In genomic region chr14:65103150-65103760, GRCh38 we compare ENCODE assay signal across 7 cellular contexts. TPM values are rescaled to one million over a fixed set of nuclear protein-coding genes. Genes with fewer than 3 reads are reported as not detected.
DNase-seq lines count a peak whose midpoint lies in the region; ATAC-seq and TF ChIP-seq lines count a peak whose summit lies in the region.

No MANE protein-coding gene starts in this region.

- TF ChIP-seq CTCF in osteocyte (IDR thresholded peaks at IDR 0.05): peak; percentile 21

- no peaks in the 10 kb centered on the region for H3K9me3 Mint-ChIP-seq in osteocyte (ENCODE audit: unreplicated experiment)

- H3K9me3 ChIP-seq in HUES6 (ENCODE audit: control insufficient read depth, insufficient read depth, low read depth, low read length) (no peaks in the 10 kb centered on the region), SK-N-MC (ENCODE audit: low read depth, low read length) (no peaks in the 10 kb centered on the region)

- peaks cover 28% of the 10 kb centered on the region for H3K4me1 Mint-ChIP-seq in osteocyte (ENCODE audit: unreplicated experiment)

- peaks cover 6% of the 10 kb centered on the region for H3K4me1 ChIP-seq in HUES6 (ENCODE audit: control insufficient read depth, insufficient read depth, low read length)

- H3K9ac ChIP-seq in HUES6 (ENCODE audit: low read length): no peak overlapping the region
- peak overlapping the region; percentile 62 for H3K9ac ChIP-seq in SK-N-MC (ENCODE audit: insufficient read length)

- no peak for TF ChIP-seq POLR2A in erythroblast (IDR thresholded peaks at IDR 0.05; ENCODE audit: low read length)

- H3K27ac ChIP-seq in HUES6 (ENCODE audit: low read depth, low read length) (no peak overlapping the region), SK-N-MC (no peak overlapping the region)

- H3K27me3 Mint-ChIP-seq in osteocyte (ENCODE audit: unreplicated experiment): no peaks in the 10 kb centered on the region

- H3K4me3 ChIP-seq in HUES6 (ENCODE audit: low read depth, low read length) (peak overlapping the region; percentile 70), SK-N-MC (peak overlapping the region; percentile 89)

- peaks cover 11% of the 10 kb centered on the region for H3K27me3 ChIP-seq in HUES6 (ENCODE audit: control insufficient read depth, insufficient read depth, low read length)

- peak overlapping the region; percentile 88 for H3K27ac Mint-ChIP-seq in osteocyte (ENCODE audit: unreplicated experiment)

- H3K36me3 Mint-ChIP-seq in osteocyte (ENCODE audit: unreplicated experiment): peaks cover 3% of the 10 kb centered on the region

- peak overlapping the region; percentile 86 for H3K4me3 Mint-ChIP-seq in osteocyte (ENCODE audit: unreplicated experiment)

- H3K36me3 ChIP-seq in HUES6 (ENCODE audit: control insufficient read depth, insufficient read depth, low read length) (0 out of 2 replicates have a peak, but pooled peaks cover under 1% of the 10 kb centered on the region), SK-N-MC (ENCODE audit: insufficient read depth, low read length) (peaks cover 11% of the 10 kb centered on the region)

- ATAC-seq in HG02852 (IDR thresholded peaks at IDR 0.05; ENCODE audit: unreplicated experiment): no peak

- DNase-seq in ELF-1 (ENCODE audit: low read depth, low spot score) (peak; percentile 13), SK-N-MC (ENCODE audit: low read depth, low spot score) (peak; percentile 12), erythroblast (lab: John Stamatoyannopoulos, UW) (peak; percentile 37 to 44), osteocyte (ENCODE audit: extremely low spot score, unreplicated experiment) (no peak), SKM-1 (lab: John Stamatoyannopoulos, UW; ENCODE audit: unreplicated experiment) (no peak)

RNA-seq across cellular contexts. Expression of gene MAX, which starts 0.9 kb away (rescaled TPM):
- total RNA-seq in osteocyte: 119 and 120 TPM in 2 replicates

Comparison
In these comparisons a context has a peak if more than half of its experiments do, and no peak if none do; other contexts are left out.
1. DNase-seq: peak in ELF-1 (single experiment), SK-N-MC (single experiment) and erythroblast (2 of 2); none in osteocyte (single experiment) and SKM-1 (single experiment).